ENCODE assay signal across 19 cellular contexts in genomic region chr2:20217041-20217970, GRCh38. TPM values are rescaled to one million over a fixed set of nuclear protein-coding genes. Genes with fewer than 3 reads are reported as not detected.
DNase-seq lines count a peak whose midpoint lies in the region; ATAC-seq and TF ChIP-seq lines count a peak whose summit lies in the region.
"Had no signal": no experiment of that assay in that cellular context is flagged by ENCODE, and none has a peak within 500 bp of the region (broad histone marks: within the 10 kb centered on the region; RNA-seq: fewer than 3 reads in every experiment).

No MANE protein-coding gene starts in this region.

- H3K27me3 Mint-ChIP-seq in MCF 10A (ENCODE audit: insufficient read depth, unreplicated experiment), result no peaks in the 10 kb centered on the region

- intact Hi-C loops in MCF 10A (cut with micrococcal nuclease) (no loop called here), lower lobe of right lung (cut with DNase I) (no loop called here), cardiac septum (cut with DNase I) (no loop called here)

- DNase-seq in DMS53 (lab: John Stamatoyannopoulos, UW) (peak; percentile 24), DMS53 treated with DMSO at 0.1 percent for 48 hours (lab: John Stamatoyannopoulos, UW; ENCODE audit: unreplicated experiment) (no peak), MCF 10A (ENCODE audit: unreplicated experiment) (peak; percentile 90), lower lobe of right lung (peak; percentile 89), cardiac septum (ENCODE audit: low spot score) (no peak)
- DNase-seq: activated CD4-positive, alpha-beta memory T cell treated with anti-CD3 and anti-CD28 coated beads for 36 hours; H7; naive B cell; NCI-H2029 treated with DMSO at 0.1 percent for 48 hours; NCI-H82; SIG-M5; stimulated activated naive CD4-positive, alpha-beta T cell treated with Interleukin-2 at 50 U/mL for 16 hours had no signal

- H3K9me3 ChIP-seq in lower lobe of right lung, result no peaks in the 10 kb centered on the region
- H3K9me3 ChIP-seq: gastroesophageal sphincter had no signal

- H3K4me1 Mint-ChIP-seq in MCF 10A (ENCODE audit: insufficient read depth, unreplicated experiment), result peaks cover 71% of the 10 kb centered on the region
- H3K4me1 Mint-ChIP-seq: activated T-helper 17 cell treated with anti-CD3 and anti-CD28 coated beads, Interleukin-2, amount 50 U/mL, for 72 hours had no signal

- peak; percentile 80 to 84 for ATAC-seq in lower lobe of right lung
- ATAC-seq in GM18867 (IDR thresholded peaks at IDR 0.05; ENCODE audit: unreplicated experiment), result no peak
- no peak; the same call in 2 of the 3 replicates for ATAC-seq in SK-N-SH treated with all-trans-retinoic acid at 6 μM for 48 hours
- ATAC-seq: activated T-helper 17 cell treated with anti-CD3 and anti-CD28 coated beads, Interleukin-2, amount 50 U/mL, for 72 hours; gastroesophageal sphincter; sciatic nerve had no signal

- TF ChIP-seq CTCF in MCF 10A (IDR thresholded peaks at IDR 0.05; ENCODE audit: unreplicated experiment), result no peak
- TF ChIP-seq CTCF in lower lobe of right lung (IDR thresholded peaks at IDR 0.05), result no peak

- H3K27me3 ChIP-seq in lower lobe of right lung (ENCODE audit: low read depth), result peaks cover under 1% of the 10 kb centered on the region
- H3K27me3 ChIP-seq: gastroesophageal sphincter had no signal

- H3K4me3 ChIP-seq in lower lobe of right lung (no peak overlapping the region), urinary bladder (ENCODE audit: low read depth, low read length) (no peak overlapping the region)
- H3K4me3 ChIP-seq: gastroesophageal sphincter had no signal

- 89% methylated on average over 21 of the region's 21 CpGs for WGBS in urinary bladder

- peaks cover 31% of the 10 kb centered on the region for H3K4me1 ChIP-seq in lower lobe of right lung
- no peaks in the 10 kb centered on the region for H3K4me1 ChIP-seq in urinary bladder (ENCODE audit: insufficient read depth)
- H3K4me1 ChIP-seq: gastroesophageal sphincter had no signal

- peak overlapping the region; percentile 38 for H3K4me3 Mint-ChIP-seq in MCF 10A (ENCODE audit: unreplicated experiment)
- H3K4me3 Mint-ChIP-seq: activated CD4-positive, alpha-beta memory T cell treated with anti-CD3 and anti-CD28 coated beads for 36 hours; activated T-helper 17 cell treated with anti-CD3 and anti-CD28 coated beads, Interleukin-2, amount 50 U/mL, for 72 hours had no signal

- POLR2A ChIA-PET in MCF 10A (lab: Yijun Ruan, JAX), result interaction anchor here (0.6 to 13.0 kb wide), 14 partner anchors 6 to 166 kb away, joined by 3 to 222 read pairs (median 4); partner anchors contain the start of genes LAPTM4A and SDC1

- no TSS peak for BruUV-seq in MCF 10A (replicated peaks; lab: Mats Ljungman, UMichigan)

- H3K36me3 Mint-ChIP-seq in MCF 10A (ENCODE audit: insufficient read depth, unreplicated experiment), result peaks cover 20% of the 10 kb centered on the region
- H3K36me3 Mint-ChIP-seq: activated CD4-positive, alpha-beta memory T cell treated with anti-CD3 and anti-CD28 coated beads for 36 hours; naive B cell had no signal

- peak overlapping the region; percentile 37 for H3K27ac Mint-ChIP-seq in MCF 10A (ENCODE audit: low read depth, unreplicated experiment)
- H3K27ac Mint-ChIP-seq: activated CD4-positive, alpha-beta memory T cell treated with anti-CD3 and anti-CD28 coated beads for 36 hours; activated T-helper 17 cell treated with anti-CD3 and anti-CD28 coated beads, Interleukin-2, amount 50 U/mL, for 72 hours; naive B cell had no signal

- no peaks in the 10 kb centered on the region for H3K9me3 Mint-ChIP-seq in MCF 10A (ENCODE audit: unreplicated experiment)
- H3K9me3 Mint-ChIP-seq: activated CD4-positive, alpha-beta memory T cell treated with anti-CD3 and anti-CD28 coated beads for 36 hours; activated T-helper 17 cell treated with anti-CD3 and anti-CD28 coated beads, Interleukin-2, amount 50 U/mL, for 72 hours; naive B cell had no signal

- CTCF ChIA-PET in MCF 10A (lab: Yijun Ruan, JAX), result interaction anchor here (0.8 to 4.5 kb wide), 8 partner anchors 9 to 262 kb away, joined by 3 to 23 read pairs (median 4); partner anchors contain the start of gene SDC1

- H3K36me3 ChIP-seq in lower lobe of right lung (no peaks in the 10 kb centered on the region), urinary bladder (ENCODE audit: insufficient read depth) (no peaks in the 10 kb centered on the region)
- H3K36me3 ChIP-seq: gastroesophageal sphincter had no signal

- H3K27ac ChIP-seq in lower lobe of right lung, result peak overlapping the region; percentile 70
- peak overlapping the region; percentile 72 for H3K27ac ChIP-seq in urinary bladder (ENCODE audit: low read depth)
- H3K27ac ChIP-seq: 22Rv1, gastroesophageal sphincter had no signal

TF ChIP-seq in SK-N-SH treated with all-trans-retinoic acid at 6 μM for 48 hours, 23 proteins besides CTCF, POLR2A, EP300 and RAD21:
- TF ChIP-seq ESRRG (CRISPR knock-in tag; IDR thresholded peaks at IDR 0.05) (no peak), ZFP30 (CRISPR knock-in tag; IDR thresholded peaks at IDR 0.05) (no peak), TOX (CRISPR knock-in tag; IDR thresholded peaks at IDR 0.05; ENCODE audit: borderline replicate concordance) (no peak), ISL1 (CRISPR knock-in tag; IDR thresholded peaks at IDR 0.05) (no peak), ZNF565 (CRISPR knock-in tag; conservative IDR thresholded peaks at IDR 0.05; ENCODE audit: low read depth) (no peak), CREB5 (CRISPR knock-in tag; IDR thresholded peaks at IDR 0.05; ENCODE audit: low read depth) (no peak), CSRNP3 (CRISPR knock-in tag; IDR thresholded peaks at IDR 0.05) (no peak), SNAI2 (CRISPR knock-in tag; IDR thresholded peaks at IDR 0.05) (no peak), BACH2 (CRISPR knock-in tag; IDR thresholded peaks at IDR 0.05; ENCODE audit: borderline replicate concordance) (no peak)

RNA-seq across cellular contexts. Expression of gene SDC1, which starts 7.6 kb away (rescaled TPM):
- total RNA-seq in MCF 10A (2022) (214 and 232 TPM in 2 replicates), lower lobe of right lung (90.0 TPM), urinary bladder (87.1 TPM), cardiac septum (0.32 TPM)
- polyA plus RNA-seq in urinary bladder, result 65.3 TPM

Comparison
In these comparisons a context has a peak if more than half of its experiments do, and no peak if none do; other contexts are left out.
1. DNase-seq: peak in DMS53 (single experiment), MCF 10A (single experiment) and lower lobe of right lung (single experiment); none in DMS53 treated with DMSO at 0.1 percent for 48 hours (single experiment) and cardiac septum (single experiment).
2. ATAC-seq: peak in lower lobe of right lung (2 of 2); none in GM18867 (single experiment) and SK-N-SH treated with all-trans-retinoic acid at 6 μM for 48 hours (single experiment).
3. RNA of gene SDC1, which starts 7.6 kb away (total RNA-seq): 214 to 232 TPM in MCF 10A, 90.0 TPM in lower lobe of right lung (single experiment) and 87.1 TPM in urinary bladder (single experiment); 0.32 TPM in cardiac septum (single experiment); every median in the first group is over 10 times any median in the second.